Comparison of ENCODE assay signal across 1 cellular context in genomic region chr15:52786436-52787122, GRCh38.
TF ChIP-seq lines count a peak whose summit lies in the region.

No MANE protein-coding gene starts in this region.

TF ChIP-seq in HepG2, 621 proteins besides CTCF, POLR2A, EP300 and RAD21 (continued from another document and continues in another):
- TF ChIP-seq CSRNP2 (CRISPR knock-in tag; conservative IDR thresholded peaks at IDR 0.05; ENCODE audit: low read depth) (no peak), MLX (CRISPR knock-in tag; IDR thresholded peaks at IDR 0.05) (no peak), MAFG (CRISPR knock-in tag; IDR thresholded peaks at IDR 0.05) (no peak), ARID4A (CRISPR knock-in tag; IDR thresholded peaks at IDR 0.05; ENCODE audit: borderline replicate concordance) (peak; percentile 63; the same call in 1 of the 2 replicates), ATF7-NPFF (CRISPR knock-in tag; IDR thresholded peaks at IDR 0.05; ENCODE audit: low read depth) (no peak), FUBP1 (CRISPR knock-in tag; IDR thresholded peaks at IDR 0.05; ENCODE audit: borderline replicate concordance) (no peak), ZNF687 (CRISPR knock-in tag; IDR thresholded peaks at IDR 0.05) (peak; percentile 91), ZNF501 (CRISPR knock-in tag; IDR thresholded peaks at IDR 0.05) (peak; percentile 7; the same call in 1 of the 2 replicates), CCAR2 (optimal IDR thresholded peaks at IDR 0.05; ENCODE audit: low read depth, low read length) (no peak), ZNF224 (CRISPR knock-in tag; IDR thresholded peaks at IDR 0.05) (no peak), STAT6 (CRISPR knock-in tag; IDR thresholded peaks at IDR 0.05; ENCODE audit: borderline replicate concordance) (no peak), ZNF460 (CRISPR knock-in tag; IDR thresholded peaks at IDR 0.05; ENCODE audit: borderline replicate concordance) (no peak), MAX (IDR thresholded peaks at IDR 0.05) (peak; percentile 81), ZNF646 (CRISPR knock-in tag; IDR thresholded peaks at IDR 0.05) (no peak), NCOA5 (CRISPR knock-in tag; IDR thresholded peaks at IDR 0.05) (no peak), ZSCAN31 (CRISPR knock-in tag; IDR thresholded peaks at IDR 0.05; ENCODE audit: low read depth) (no peak), ZNF75D (CRISPR knock-in tag; IDR thresholded peaks at IDR 0.05; ENCODE audit: borderline replicate concordance) (no peak), ZNF503 (CRISPR knock-in tag; IDR thresholded peaks at IDR 0.05) (no peak), CAMTA2 (CRISPR knock-in tag; IDR thresholded peaks at IDR 0.05; ENCODE audit: borderline replicate concordance) (no peak), ZFP82 (CRISPR knock-in tag; IDR thresholded peaks at IDR 0.05; ENCODE audit: borderline replicate concordance) (no peak), ZBTB37 (CRISPR knock-in tag; IDR thresholded peaks at IDR 0.05) (no peak), ARNTL (CRISPR knock-in tag; IDR thresholded peaks at IDR 0.05) (peak; percentile 51), ZNF749 (CRISPR knock-in tag; IDR thresholded peaks at IDR 0.05; ENCODE audit: borderline replicate concordance) (no peak), FOXA3 (CRISPR knock-in tag; IDR thresholded peaks at IDR 0.05) (no peak)
